In genomic region chr16:5502467-5502869, GRCh38 we compare ENCODE assay signal across 10 cellular contexts.
A peak's percentile ranks its signal among the peaks of the same experiment; 100 is the strongest.
DNase-seq lines count a peak whose midpoint lies in the region; ATAC-seq and TF ChIP-seq lines count a peak whose summit lies in the region.
"Had no signal": no experiment of that assay in that cellular context is flagged by ENCODE, and none has a peak within 500 bp of the region (broad histone marks: within the 10 kb centered on the region; RNA-seq: fewer than 3 reads in every experiment).

No MANE protein-coding gene starts in this region.

- H3K9ac ChIP-seq in mammary epithelial cell (ENCODE audit: insufficient read depth, low read length), result no peak overlapping the region
- H3K9ac ChIP-seq in OCI-LY1 (ENCODE audit: low read length), result no peak overlapping the region

- BruUV-seq in mammary epithelial cell (replicated peaks; lab: Mats Ljungman, UMichigan), result no TSS peak

- 0% methylated on average over 6 of the region's 7 CpGs for WGBS in mammary epithelial cell (ENCODE audit: low coverage, missing lambda C conversion rate)

- H3K4me1 Mint-ChIP-seq in glutamatergic neuron (ENCODE audit: low read depth, unreplicated experiment) (peaks cover 4% of the 10 kb centered on the region), type B pancreatic cell (ENCODE audit: unreplicated experiment) (peaks cover 16% of the 10 kb centered on the region)
- H3K4me1 Mint-ChIP-seq: CD14-positive monocyte had no signal

- H3K27me3 Mint-ChIP-seq in glutamatergic neuron (ENCODE audit: unreplicated experiment) (peaks cover 11% of the 10 kb centered on the region), type B pancreatic cell (peaks cover 58% of the 10 kb centered on the region)

- H3K27ac ChIP-seq in mammary epithelial cell (ENCODE audit: insufficient read depth, low read depth, low read length) (no peak overlapping the region), OCI-LY1 (ENCODE audit: low read depth, low read length, poor library complexity, severe bottlenecking) (no peak overlapping the region), osteoblast (ENCODE audit: low read depth, low read length) (no peak overlapping the region)
- H3K27ac ChIP-seq: brain microvascular endothelial cell had no signal

- H2AFZ ChIP-seq in mammary epithelial cell (ENCODE audit: low read depth, low read length) (no peak overlapping the region), OCI-LY1 (ENCODE audit: low read length) (no peak overlapping the region), osteoblast (ENCODE audit: low read length) (no peak overlapping the region)

- no peaks in the 10 kb centered on the region for H3K4me1 ChIP-seq in mammary epithelial cell (ENCODE audit: insufficient read depth, low read length)
- no peaks in the 10 kb centered on the region for H3K4me1 ChIP-seq in OCI-LY1 (ENCODE audit: insufficient read depth, low read length, severe bottlenecking)
- H3K4me1 ChIP-seq in osteoblast (ENCODE audit: insufficient read depth, low read length), result no peaks in the 10 kb centered on the region

- H3K9me2 ChIP-seq in OCI-LY1 (ENCODE audit: low read depth, low read length), result no peaks in the 10 kb centered on the region

- H3K4me3 ChIP-seq in mammary epithelial cell (replicated peaks in 1 of 3; ENCODE audit: insufficient read depth in 1 of 3, low read depth in 2 of 3, low read length in 3 of 3) (no peak overlapping the region), OCI-LY1 (ENCODE audit: low read depth, low read length, poor library complexity, severe bottlenecking) (no peak overlapping the region), osteoblast (ENCODE audit: insufficient read depth, low read length) (no peak overlapping the region)

- ATAC-seq in GM21717 (IDR thresholded peaks at IDR 0.05; ENCODE audit: unreplicated experiment), result no peak

- H4K20me1 ChIP-seq in mammary epithelial cell (ENCODE audit: insufficient read depth, low read length), result no peaks in the 10 kb centered on the region
- no peaks in the 10 kb centered on the region for H4K20me1 ChIP-seq in OCI-LY1 (ENCODE audit: insufficient read depth, low read length)
- H4K20me1 ChIP-seq in osteoblast (ENCODE audit: insufficient read depth, low read length), result no peaks in the 10 kb centered on the region

- CTCF ChIA-PET in mammary epithelial cell (lab: Charles Lee; ENCODE audit: low non-redundant PET), result no interaction called here

- in situ Hi-C loops in T47D (cut with HindIII; ENCODE audit: low pct_unique_long_range_greater_than_20kb, low sequenced_read_pairs) (no loop called here), mammary epithelial cell (cut with MboI; ENCODE audit: low sequenced_read_pairs in 2 of 2) (no loop called here)

- no peaks in the 10 kb centered on the region for H3K79me2 ChIP-seq in mammary epithelial cell (ENCODE audit: insufficient read depth, low read length)
- no peaks in the 10 kb centered on the region for H3K79me2 ChIP-seq in OCI-LY1 (ENCODE audit: insufficient read depth, low read length)
- H3K79me2 ChIP-seq in osteoblast (ENCODE audit: insufficient read depth, low read length), result no peaks in the 10 kb centered on the region

- intact Hi-C loops in mammary epithelial cell (cut with micrococcal nuclease), result no loop called here

- H3K4me3 Mint-ChIP-seq in glutamatergic neuron (ENCODE audit: unreplicated experiment) (no peak overlapping the region), type B pancreatic cell (no peak overlapping the region)
- H3K4me3 Mint-ChIP-seq: CD14-positive monocyte had no signal

- H3F3A ChIP-seq in OCI-LY1 (ENCODE audit: insufficient read depth, low read length), result no peaks in the 10 kb centered on the region

- H3K9me3 ChIP-seq in mammary epithelial cell (replicated peaks; ENCODE audit: insufficient read depth, low read length) (peaks cover 22% of the 10 kb centered on the region), OCI-LY1 (ENCODE audit: low read length) (no peaks in the 10 kb centered on the region), osteoblast (ENCODE audit: low read depth, low read length) (peaks cover 3% of the 10 kb centered on the region)

- dilution Hi-C loops in mammary epithelial cell (cut with HindIII; ENCODE audit: low sequenced_read_pairs), result no loop called here

- H3K36me3 Mint-ChIP-seq in glutamatergic neuron (ENCODE audit: unreplicated experiment) (no peaks in the 10 kb centered on the region), type B pancreatic cell (no peaks in the 10 kb centered on the region)
- H3K36me3 Mint-ChIP-seq: CD14-positive monocyte had no signal

- H3K36me3 ChIP-seq in mammary epithelial cell (ENCODE audit: insufficient read depth, low read length), result no peaks in the 10 kb centered on the region
- H3K36me3 ChIP-seq in OCI-LY1 (ENCODE audit: insufficient read depth, low read length), result no peaks in the 10 kb centered on the region
- no peaks in the 10 kb centered on the region for H3K36me3 ChIP-seq in osteoblast (ENCODE audit: insufficient read depth, low read length)
- H3K36me3 ChIP-seq: brain microvascular endothelial cell had no signal

- H3K27me3 ChIP-seq in mammary epithelial cell (ENCODE audit: insufficient read depth, low read length) (no peaks in the 10 kb centered on the region), OCI-LY1 (ENCODE audit: insufficient read depth, low read length) (no peaks in the 10 kb centered on the region), osteoblast (ENCODE audit: insufficient read depth, low read length) (no peaks in the 10 kb centered on the region)
- H3K27me3 ChIP-seq: brain microvascular endothelial cell had no signal

- no peak overlapping the region for H3K27ac Mint-ChIP-seq in glutamatergic neuron (ENCODE audit: unreplicated experiment)
- no peak overlapping the region for H3K27ac Mint-ChIP-seq in type B pancreatic cell
- H3K27ac Mint-ChIP-seq: CD14-positive monocyte had no signal

- H3K4me2 ChIP-seq in mammary epithelial cell (ENCODE audit: insufficient read depth, low read depth, low read length), result no peak overlapping the region
- H3K4me2 ChIP-seq in OCI-LY1 (ENCODE audit: low read length), result no peak overlapping the region
- no peak overlapping the region for H3K4me2 ChIP-seq in osteoblast (ENCODE audit: insufficient read depth, low read length)

- peak; percentile 39 to 52 for DNase-seq in T47D (ENCODE audit: low read depth in 1 of 2, low spot score in 1 of 2)
- no peak for DNase-seq in mammary epithelial cell
- DNase-seq in glutamatergic neuron, result peak; percentile 62
- DNase-seq in type B pancreatic cell (ENCODE audit: extremely low spot score, unreplicated experiment), result no peak
- no peak for DNase-seq in NCI-H510A treated with DMSO at 0.1 percent for 48 hours (lab: John Stamatoyannopoulos, UW)
- DNase-seq in osteoblast (ENCODE audit: insufficient read length, low spot score, missing footprints), result no peak
- DNase-seq: brain microvascular endothelial cell had no signal

- TF ChIP-seq CTCF in mammary epithelial cell (conservative IDR thresholded peaks at IDR 0.05 in 1 of 2, IDR thresholded peaks at IDR 0.05 in 1 of 2; ENCODE audit: extremely low read depth in 1 of 2, insufficient read depth in 1 of 2, low read depth in 1 of 2, low read length in 2 of 2) (peak in 1 of 2 donors; percentile 2), OCI-LY1 (IDR thresholded peaks at IDR 0.05; ENCODE audit: low read length) (peak; percentile 52), glutamatergic neuron (IDR thresholded peaks at IDR 0.05; ENCODE audit: partially characterized antibody, unreplicated experiment) (peak; percentile 31), type B pancreatic cell (conservative IDR thresholded peaks at IDR 0.05) (peak; percentile 77), osteoblast (IDR thresholded peaks at IDR 0.05; ENCODE audit: extremely low read depth, low read depth, low read length) (no peak)

- H3K9me3 Mint-ChIP-seq in glutamatergic neuron (ENCODE audit: unreplicated experiment) (peaks cover 3% of the 10 kb centered on the region), type B pancreatic cell (no peaks in the 10 kb centered on the region)
- H3K9me3 Mint-ChIP-seq: CD14-positive monocyte had no signal

Comparison
In these comparisons a context has a peak if more than half of its experiments do, and no peak if none do; other contexts are left out.
1. DNase-seq: peak in T47D (2 of 2) and glutamatergic neuron (single experiment); none in mammary epithelial cell (single experiment), type B pancreatic cell (single experiment), NCI-H510A treated with DMSO at 0.1 percent for 48 hours (single experiment) and osteoblast (single experiment).